Comparison of ENCODE assay signal across 7 cellular contexts in the genomic region with DNA sequence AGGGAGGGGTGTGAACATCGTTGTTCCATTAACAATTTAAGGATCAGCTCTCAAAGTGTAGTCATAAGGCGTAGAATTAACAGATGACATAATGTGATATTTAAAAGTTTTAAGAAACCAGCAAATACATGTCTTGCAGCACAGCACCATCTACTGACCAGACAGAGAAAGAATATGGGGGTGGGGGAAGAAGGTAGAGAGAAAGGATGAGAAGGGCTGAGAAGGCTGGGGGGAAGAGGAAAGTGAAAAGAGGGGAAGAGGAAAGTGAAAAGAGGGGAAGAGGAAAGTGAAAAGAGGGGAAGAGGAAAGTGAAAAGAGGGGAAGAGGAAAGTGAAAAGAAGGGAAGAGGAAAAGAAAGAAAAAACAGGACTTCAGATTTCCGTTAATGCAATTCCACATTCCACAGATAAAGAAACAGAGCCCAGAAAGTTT.
DNase-seq lines count a peak whose midpoint lies in the region; ATAC-seq and TF ChIP-seq lines count a peak whose summit lies in the region.

No MANE protein-coding gene starts in this region.

- H3K4me3 ChIP-seq in choroid plexus epithelial cell (ENCODE audit: low read depth, low read length) (no peak overlapping the region), mesenchymal stem cell (ENCODE audit: insufficient read depth in 1 of 2, low read depth in 1 of 2, low read length in 2 of 2) (no peak overlapping the region)

- POLR2A ChIA-PET in naive thymus-derived CD8-positive, alpha-beta T cell (lab: Charles Lee), result no interaction called here

- H2BK15ac ChIP-seq in mesenchymal stem cell (ENCODE audit: low read depth, poor library complexity, severe bottlenecking), result no peak overlapping the region

- no peak overlapping the region for H3K18ac ChIP-seq in mesenchymal stem cell (ENCODE audit: low read depth in 1 of 2, low read length in 2 of 2)

- H3K4me1 ChIP-seq in mesenchymal stem cell (ENCODE audit: control insufficient read depth, insufficient read depth, low read depth, low read length), result no peaks in the 10 kb centered on the region

- H3K4ac ChIP-seq in mesenchymal stem cell (ENCODE audit: low read depth in 1 of 2, low read length in 2 of 2), result no peak overlapping the region

- no peak overlapping the region for H3K23ac ChIP-seq in mesenchymal stem cell (ENCODE audit: low read length in 2 of 2)

- H3K9ac ChIP-seq in mesenchymal stem cell (ENCODE audit: low read length), result peak overlapping the region; percentile 67

- no peaks in the 10 kb centered on the region for H3K9me3 ChIP-seq in mesenchymal stem cell (ENCODE audit: control insufficient read depth, low read length)

- peak; percentile 58 for DNase-seq in HT-29 (ENCODE audit: low spot score)
- DNase-seq in NOMO-1 (lab: John Stamatoyannopoulos, UW; ENCODE audit: unreplicated experiment in 2 of 2), result peak; percentile 32 to 51
- DNase-seq in choroid plexus epithelial cell (ENCODE audit: low read depth), result peak; percentile 81
- DNase-seq in mesenchymal stem cell, result peak; percentile 77
- no peak for DNase-seq in activated T-cell treated with anti-CD3 and anti-CD28 coated beads, Interleukin-2, amount 50 U/mL, for 1 hour
- DNase-seq in naive thymus-derived CD8-positive, alpha-beta T cell, result no peak

- H4K8ac ChIP-seq in mesenchymal stem cell (ENCODE audit: low read length), result no peak overlapping the region

- H2BK5ac ChIP-seq in mesenchymal stem cell (ENCODE audit: low read depth, low read length, poor library complexity, severe bottlenecking), result no peak overlapping the region

- no peaks in the 10 kb centered on the region for H3K79me1 ChIP-seq in mesenchymal stem cell (replicated peaks; ENCODE audit: low read length, poor library complexity, severe bottlenecking)

- no peak overlapping the region for H2AK5ac ChIP-seq in mesenchymal stem cell (ENCODE audit: low read length, severe bottlenecking)

- ATAC-seq in naive thymus-derived CD8-positive, alpha-beta T cell, result no peak

- no peak overlapping the region for H2AFZ ChIP-seq in mesenchymal stem cell (ENCODE audit: low read depth, low read length)

- no peak overlapping the region for H2BK12ac ChIP-seq in mesenchymal stem cell (ENCODE audit: low read length in 2 of 2)

- no peak overlapping the region for H4K91ac ChIP-seq in mesenchymal stem cell (ENCODE audit: low read length)

- H3K9me3 Mint-ChIP-seq in naive thymus-derived CD8-positive, alpha-beta T cell, result peaks cover 0 to 3% (median 0%) of the 10 kb centered on the region in 9 donors

- H3K14ac ChIP-seq in mesenchymal stem cell (ENCODE audit: low read length in 2 of 2), result no peak overlapping the region

- 0% methylated on average over 1 of the region's 3 CpGs for WGBS in mesenchymal stem cell

- H3K4me1 Mint-ChIP-seq in naive thymus-derived CD8-positive, alpha-beta T cell, result no peaks in the 10 kb centered on the region

- TF ChIP-seq CTCF in GM12873 (IDR thresholded peaks at IDR 0.05; ENCODE audit: insufficient read depth, low read depth, low read length, missing control alignments) (peak; percentile 51), choroid plexus epithelial cell (conservative IDR thresholded peaks at IDR 0.05; ENCODE audit: low read depth, low read length) (peak; percentile 72)

- no peak overlapping the region for H3K4me3 Mint-ChIP-seq in naive thymus-derived CD8-positive, alpha-beta T cell

- H3K27me3 ChIP-seq in mesenchymal stem cell (ENCODE audit: control insufficient read depth in 1 of 2, insufficient read depth in 1 of 2, low read length in 2 of 2), result no peaks in the 10 kb centered on the region

- no peak overlapping the region for H3K27ac Mint-ChIP-seq in naive thymus-derived CD8-positive, alpha-beta T cell

- H3K36me3 ChIP-seq in mesenchymal stem cell (ENCODE audit: control insufficient read depth in 1 of 2, insufficient read depth in 2 of 2, low read depth in 1 of 2, low read length in 2 of 2), result no peaks in the 10 kb centered on the region

- H3K27me3 Mint-ChIP-seq in naive thymus-derived CD8-positive, alpha-beta T cell, result peaks cover 0 to 25% (median 3%) of the 10 kb centered on the region in 5 donors

- H3K4me2 ChIP-seq in mesenchymal stem cell (ENCODE audit: low read length, poor library complexity, severe bottlenecking), result no peak overlapping the region

- H3K36me3 Mint-ChIP-seq in naive thymus-derived CD8-positive, alpha-beta T cell, result no peaks in the 10 kb centered on the region

- H2BK120ac ChIP-seq in mesenchymal stem cell (ENCODE audit: low read depth, low read length), result no peak overlapping the region

- no peak overlapping the region for H3K27ac ChIP-seq in mesenchymal stem cell (ENCODE audit: low read length, poor library complexity, severe bottlenecking)

Comparison
In these comparisons a context has a peak if more than half of its experiments do, and no peak if none do; other contexts are left out.
1. DNase-seq: peak in HT-29 (single experiment), NOMO-1 (2 of 2), choroid plexus epithelial cell (single experiment) and mesenchymal stem cell (single experiment); none in activated T-cell treated with anti-CD3 and anti-CD28 coated beads, Interleukin-2, amount 50 U/mL, for 1 hour (single experiment) and naive thymus-derived CD8-positive, alpha-beta T cell (0 of 10).